ENCODE assay signal across 8 cellular contexts in the genomic region with DNA sequence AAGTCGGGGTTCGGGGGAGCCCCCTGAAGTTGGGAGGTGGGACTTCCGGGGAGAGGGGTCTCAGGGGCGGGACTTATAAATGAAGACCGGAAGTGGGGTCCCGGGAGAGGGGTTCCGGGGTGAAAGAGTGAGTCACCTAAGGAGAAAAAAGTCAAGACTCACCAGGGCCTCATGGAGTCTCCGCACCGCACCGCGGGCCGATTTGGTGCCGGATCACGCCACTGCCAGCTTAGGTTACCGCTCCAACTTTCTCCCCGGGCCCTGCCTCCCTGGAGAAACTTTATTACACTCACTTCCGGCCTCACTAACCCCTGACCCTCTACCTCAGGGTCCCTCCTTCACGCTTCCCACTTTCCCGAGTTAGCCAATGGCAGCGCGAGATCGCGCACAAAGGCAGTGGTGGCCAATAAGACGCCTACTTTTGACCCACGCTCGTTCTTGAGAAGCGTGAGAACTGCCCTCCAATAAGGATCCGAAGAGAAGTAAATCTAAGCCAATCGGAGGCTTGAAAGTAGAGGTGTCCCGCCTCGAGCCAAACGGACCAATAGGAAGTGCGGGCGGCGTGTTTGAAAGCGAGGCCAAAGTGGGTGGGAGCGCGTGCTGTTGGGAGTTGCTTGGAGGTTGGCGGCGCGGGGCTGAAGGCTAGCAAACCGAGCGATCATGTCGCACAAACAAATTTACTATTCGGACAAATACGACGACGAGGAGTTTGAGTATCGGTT. TPM values are rescaled to one million over a fixed set of nuclear protein-coding genes. Genes with fewer than 3 reads are reported as not detected.
DNase-seq lines count a peak whose midpoint lies in the region; ATAC-seq and TF ChIP-seq lines count a peak whose summit lies in the region.

A gene (plus strand): TSS at position 596 of the 722 bp plus-strand sequence. CDS start 65 bp downstream, at position 661.

- H3K4me1 ChIP-seq in thymus (ENCODE audit: control insufficient read depth, insufficient read depth, low read length): peaks cover 18% of the 10 kb centered on the region

- no peak for TF ChIP-seq CTCF in osteocyte (IDR thresholded peaks at IDR 0.05)

- ATAC-seq in HG02623 (IDR thresholded peaks at IDR 0.05; ENCODE audit: unreplicated experiment) (peak; percentile 77), SK-N-SH treated with all-trans-retinoic acid at 6 μM for 48 hours (peak; percentile 71)
- peak; percentile 89 for ATAC-seq in activated naive CD8-positive, alpha-beta T cell treated with anti-CD3 and anti-CD28 coated beads, Interleukin-2, amount 10 ng/mL, durations not matched to agents 7 days and 5 days (ENCODE audit: low read depth)

- intact Hi-C loops in head of caudate nucleus (cut with DNase I): no loop called here

- POLR2A ChIA-PET in activated naive CD8-positive, alpha-beta T cell treated with anti-CD3 and anti-CD28 coated beads, Interleukin-2, amount 10 ng/mL, durations not matched to agents 7 days and 5 days (lab: Charles Lee): interaction anchor here (0.7 to 3.5 kb wide), 17 partner anchors 9 to 363 kb away, joined by 3 to 43 read pairs (median 8); a partner anchor contains a TSS

- peak within 1 kb of the TSS; percentile 97 for H3K27ac ChIP-seq in thymus (ENCODE audit: low read depth)

- H3K4me3 Mint-ChIP-seq in activated naive CD8-positive, alpha-beta T cell treated with anti-CD3 and anti-CD28 coated beads, Interleukin-2, amount 10 ng/mL, durations not matched to agents 7 days and 5 days: no peak within 1 kb of the TSS
- H3K4me3 Mint-ChIP-seq in osteocyte (ENCODE audit: unreplicated experiment): no peak within 1 kb of the TSS

- no peak within 1 kb of the TSS for H3K27ac Mint-ChIP-seq in activated naive CD8-positive, alpha-beta T cell treated with anti-CD3 and anti-CD28 coated beads, Interleukin-2, amount 10 ng/mL, durations not matched to agents 7 days and 5 days
- H3K27ac Mint-ChIP-seq in osteocyte (ENCODE audit: unreplicated experiment): no peak within 1 kb of the TSS

- peaks cover 14% of the 10 kb centered on the region for H3K36me3 Mint-ChIP-seq in activated naive CD8-positive, alpha-beta T cell treated with anti-CD3 and anti-CD28 coated beads, Interleukin-2, amount 10 ng/mL, durations not matched to agents 7 days and 5 days
- H3K36me3 Mint-ChIP-seq in osteocyte (ENCODE audit: unreplicated experiment): no peaks in the 10 kb centered on the region

- peak within 1 kb of the TSS; percentile 72 for H3K4me3 ChIP-seq in thymus (ENCODE audit: low read length)

- H3K27me3 ChIP-seq in thymus (ENCODE audit: control insufficient read depth, insufficient read depth): no peaks in the 10 kb centered on the region

- no peaks in the 10 kb centered on the region for H3K9me3 Mint-ChIP-seq in activated naive CD8-positive, alpha-beta T cell treated with anti-CD3 and anti-CD28 coated beads, Interleukin-2, amount 10 ng/mL, durations not matched to agents 7 days and 5 days
- no peaks in the 10 kb centered on the region for H3K9me3 Mint-ChIP-seq in osteocyte (ENCODE audit: unreplicated experiment)

- peaks cover 37% of the 10 kb centered on the region for H3K4me1 Mint-ChIP-seq in activated naive CD8-positive, alpha-beta T cell treated with anti-CD3 and anti-CD28 coated beads, Interleukin-2, amount 10 ng/mL, durations not matched to agents 7 days and 5 days
- peaks cover 30% of the 10 kb centered on the region for H3K4me1 Mint-ChIP-seq in osteocyte (ENCODE audit: unreplicated experiment)

- TF ChIP-seq POLR2A in GM10847 (IDR thresholded peaks at IDR 0.05; ENCODE audit: extremely low read depth, insufficient read length): peak; percentile 57

- H3K36me3 ChIP-seq in thymus (ENCODE audit: control insufficient read depth, insufficient read depth): peaks cover 8% of the 10 kb centered on the region

- no peaks in the 10 kb centered on the region for H3K27me3 Mint-ChIP-seq in activated naive CD8-positive, alpha-beta T cell treated with anti-CD3 and anti-CD28 coated beads, Interleukin-2, amount 10 ng/mL, durations not matched to agents 7 days and 5 days
- no peaks in the 10 kb centered on the region for H3K27me3 Mint-ChIP-seq in osteocyte (ENCODE audit: unreplicated experiment)

- H3K9me3 ChIP-seq in thymus (ENCODE audit: control insufficient read depth): no peaks in the 10 kb centered on the region

- WGBS in thymus: under 1% methylated on average over 49 of the region's 49 CpGs

- peak; percentile 100 for DNase-seq in NCI-H1092 treated with DMSO at 0.1 percent for 48 hours (lab: John Stamatoyannopoulos, UW)
- peak; percentile 92 for DNase-seq in activated naive CD8-positive, alpha-beta T cell treated with anti-CD3 and anti-CD28 coated beads, Interleukin-2, amount 10 ng/mL, durations not matched to agents 7 days and 5 days
- DNase-seq in head of caudate nucleus: peak; percentile 93 to 99 (median 98)
- peak; percentile 99 for DNase-seq in osteocyte (ENCODE audit: extremely low spot score, unreplicated experiment)

TF ChIP-seq in SK-N-SH treated with all-trans-retinoic acid at 6 μM for 48 hours, 23 proteins besides CTCF, POLR2A, EP300 and RAD21:
- TF ChIP-seq RARB (CRISPR knock-in tag; IDR thresholded peaks at IDR 0.05) (peak; percentile 61; the same call in 1 of the 2 replicates), TOX (CRISPR knock-in tag; IDR thresholded peaks at IDR 0.05; ENCODE audit: borderline replicate concordance) (peak; percentile 30; the same call in 1 of the 2 replicates), ESRRG (CRISPR knock-in tag; IDR thresholded peaks at IDR 0.05) (no peak), BACH2 (CRISPR knock-in tag; IDR thresholded peaks at IDR 0.05; ENCODE audit: borderline replicate concordance) (no peak), ZC3H10 (CRISPR knock-in tag; IDR thresholded peaks at IDR 0.05) (peak; percentile 34; the same call in 1 of the 2 replicates)
- TF ChIP-seq, protein P1, sequence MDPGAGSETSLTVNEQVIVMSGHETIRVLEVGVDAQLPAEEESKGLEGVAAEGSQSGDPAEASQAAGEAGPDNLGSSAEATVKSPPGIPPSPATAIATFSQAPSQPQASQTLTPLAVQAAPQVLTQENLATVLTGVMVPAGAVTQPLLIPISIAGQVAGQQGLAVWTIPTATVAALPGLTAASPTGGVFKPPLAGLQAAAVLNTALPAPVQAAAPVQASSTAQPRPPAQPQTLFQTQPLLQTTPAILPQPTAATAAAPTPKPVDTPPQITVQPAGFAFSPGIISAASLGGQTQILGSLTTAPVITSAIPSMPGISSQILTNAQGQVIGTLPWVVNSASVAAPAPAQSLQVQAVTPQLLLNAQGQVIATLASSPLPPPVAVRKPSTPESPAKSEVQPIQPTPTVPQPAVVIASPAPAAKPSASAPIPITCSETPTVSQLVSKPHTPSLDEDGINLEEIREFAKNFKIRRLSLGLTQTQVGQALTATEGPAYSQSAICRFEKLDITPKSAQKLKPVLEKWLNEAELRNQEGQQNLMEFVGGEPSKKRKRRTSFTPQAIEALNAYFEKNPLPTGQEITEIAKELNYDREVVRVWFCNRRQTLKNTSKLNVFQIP (CRISPR knock-in tag; IDR thresholded peaks at IDR 0.05; ENCODE audit: borderline replicate concordance, low read depth): 0 out of 2 replicates have a peak, but pooled peaks have one; percentile 51
TF ChIP-seq in SK-N-SH treated with all-trans-retinoic acid at 6 μM for 48 hours: peak in this region for 4.

RNA-seq across cellular contexts. Expression of the gene that starts here (rescaled TPM):
- total RNA-seq in activated naive CD8-positive, alpha-beta T cell treated with anti-CD3 and anti-CD28 coated beads, Interleukin-2, amount 10 ng/mL, durations not matched to agents 7 days and 5 days: 100 to 1,000 TPM; 112 to 114 TPM
- total RNA-seq in osteocyte: 38.5 and 39.6 TPM in 2 replicates
- 32.8 TPM for polyA plus RNA-seq in thymus

Comparison
In these comparisons a context has a peak if more than half of its experiments do, and no peak if none do; other contexts are left out.
1. Peak in every context shown above with its lines: DNase-seq, ATAC-seq, H3K4me3 ChIP-seq and H3K27ac ChIP-seq.